In genomic region chr7:50227623-50228618, GRCh38 we compare ENCODE assay signal across 15 cellular contexts.
A peak's percentile ranks its signal among the peaks of the same experiment; 100 is the strongest.
DNase-seq lines count a peak whose midpoint lies in the region; ATAC-seq lines count a peak whose summit lies in the region.
"Had no signal": no experiment of that assay in that cellular context is flagged by ENCODE, and none has a peak within 500 bp of the region (broad histone marks: within the 10 kb centered on the region; RNA-seq: fewer than 3 reads in every experiment).

No MANE protein-coding gene starts in this region.

- peaks cover 30% of the 10 kb centered on the region for H3K36me3 Mint-ChIP-seq in activated naive CD4-positive, alpha-beta T cell treated with anti-CD3 and anti-CD28 coated beads, Interleukin-2, amount 10 ng/mL, durations not matched to agents 7 days and 5 days
- no peaks in the 10 kb centered on the region for H3K36me3 Mint-ChIP-seq in activated T-helper 17 cell treated with anti-CD3 and anti-CD28 coated beads, Interleukin-2, amount 50 U/mL, for 72 hours (ENCODE audit: low read depth)

- H3K27ac ChIP-seq in caudate nucleus (ENCODE audit: low read depth, low read length), result no peak overlapping the region

- intact Hi-C loops in sciatic nerve (cut with DNase I), result no loop called here

- H3K4me1 Mint-ChIP-seq in activated naive CD4-positive, alpha-beta T cell treated with anti-CD3 and anti-CD28 coated beads, Interleukin-2, amount 10 ng/mL, durations not matched to agents 7 days and 5 days, result peaks cover 45% of the 10 kb centered on the region
- peaks cover 27% of the 10 kb centered on the region for H3K4me1 Mint-ChIP-seq in activated T-helper 17 cell treated with anti-CD3 and anti-CD28 coated beads, Interleukin-2, amount 50 U/mL, for 72 hours

- peak; percentile 30 for ATAC-seq in activated T-helper 17 cell treated with anti-CD3 and anti-CD28 coated beads, Interleukin-2, amount 50 U/mL, for 72 hours (replicated peaks)
- peak; percentile 32 for ATAC-seq in sciatic nerve
- ATAC-seq: left lobe of liver had no signal

- H3K27ac Mint-ChIP-seq in activated naive CD4-positive, alpha-beta T cell treated with anti-CD3 and anti-CD28 coated beads, Interleukin-2, amount 10 ng/mL, durations not matched to agents 7 days and 5 days, result peak overlapping the region; percentile 89
- H3K27ac Mint-ChIP-seq in activated T-helper 17 cell treated with anti-CD3 and anti-CD28 coated beads, Interleukin-2, amount 50 U/mL, for 72 hours, result peak overlapping the region; percentile 76

- H3K4me3 Mint-ChIP-seq in activated naive CD4-positive, alpha-beta T cell treated with anti-CD3 and anti-CD28 coated beads, Interleukin-2, amount 10 ng/mL, durations not matched to agents 7 days and 5 days, result peak overlapping the region; percentile 66
- peak overlapping the region; percentile 70 for H3K4me3 Mint-ChIP-seq in activated T-helper 17 cell treated with anti-CD3 and anti-CD28 coated beads, Interleukin-2, amount 50 U/mL, for 72 hours

- no peaks in the 10 kb centered on the region for H3K27me3 Mint-ChIP-seq in activated naive CD4-positive, alpha-beta T cell treated with anti-CD3 and anti-CD28 coated beads, Interleukin-2, amount 10 ng/mL, durations not matched to agents 7 days and 5 days
- H3K27me3 Mint-ChIP-seq in activated T-helper 17 cell treated with anti-CD3 and anti-CD28 coated beads, Interleukin-2, amount 50 U/mL, for 72 hours, result no peaks in the 10 kb centered on the region

- CTCF ChIA-PET in activated naive CD4-positive, alpha-beta T cell treated with anti-CD3 and anti-CD28 coated beads, Interleukin-2, amount 10 ng/mL, durations not matched to agents 7 days and 5 days (lab: Charles Lee), result interaction anchor here (0.8 to 3.4 kb wide), 13 partner anchors 9 to 141 kb away, joined by 3 to 25 read pairs (median 4); no protein-coding TSS in a partner anchor

- H3K9me3 Mint-ChIP-seq in activated naive CD4-positive, alpha-beta T cell treated with anti-CD3 and anti-CD28 coated beads, Interleukin-2, amount 10 ng/mL, durations not matched to agents 7 days and 5 days, result peaks cover 29% of the 10 kb centered on the region
- H3K9me3 Mint-ChIP-seq in activated T-helper 17 cell treated with anti-CD3 and anti-CD28 coated beads, Interleukin-2, amount 50 U/mL, for 72 hours, result peaks cover 8% of the 10 kb centered on the region

- DNase-seq in activated naive CD4-positive, alpha-beta T cell treated with anti-CD3 and anti-CD28 coated beads, Interleukin-2, amount 10 ng/mL, durations not matched to agents 7 days and 5 days, result no peak
- DNase-seq in activated naive CD4-positive, alpha-beta T cell (lab: John Stamatoyannopoulos, UW), result no peak
- DNase-seq in NOMO-1 (lab: John Stamatoyannopoulos, UW; ENCODE audit: unreplicated experiment in 2 of 2) (peak; percentile 39 to 80), sciatic nerve (ENCODE audit: low spot score) (no peak), caudate nucleus (lab: John Stamatoyannopoulos, UW) (no peak), NCI-H187 treated with DMSO at 0.1 percent for 48 hours (lab: John Stamatoyannopoulos, UW) (no peak), HK-2 (ENCODE audit: unreplicated experiment) (no peak)
- DNase-seq: activated CD4-positive, alpha-beta T cell treated with anti-CD3 and anti-CD28 coated beads for 4 hours; head of caudate nucleus; NCI-H1105 treated with DMSO at 0.1 percent for 48 hours; NCI-H2227 treated with DMSO at 0.1 percent for 48 hours; stimulated activated CD4-positive, alpha-beta T cell treated with anti-CD3 and anti-CD28 coated beads, Interleukin-2, amount 100 ng/mL, for 24 hours; stimulated activated CD8-positive, alpha-beta memory T cell treated with anti-CD3 and anti-CD28 coated beads, Interleukin-4, amount 100 ng/mL, for 48 hours had no signal

Comparison
In these comparisons a context has a peak if more than half of its experiments do, and no peak if none do; other contexts are left out.
1. DNase-seq: peak in NOMO-1 (2 of 2); none in activated naive CD4-positive, alpha-beta T cell treated with anti-CD3 and anti-CD28 coated beads, Interleukin-2, amount 10 ng/mL, durations not matched to agents 7 days and 5 days (single experiment), activated naive CD4-positive, alpha-beta T cell (0 of 4), sciatic nerve (single experiment), caudate nucleus (0 of 61), NCI-H187 treated with DMSO at 0.1 percent for 48 hours (single experiment) and HK-2 (single experiment).